16 cellular contexts compared by ENCODE assay signal in genomic region chr16:66251406-66252160, GRCh38.
DNase-seq lines count a peak whose midpoint lies in the region; ATAC-seq and TF ChIP-seq lines count a peak whose summit lies in the region.
"Had no signal": no experiment of that assay in that cellular context is flagged by ENCODE, and none has a peak within 500 bp of the region (broad histone marks: within the 10 kb centered on the region; RNA-seq: fewer than 3 reads in every experiment).

No MANE protein-coding gene starts in this region.

- POLR2A ChIA-PET in SK-N-SH (lab: Yijun Ruan, JAX): no interaction called here

- no peaks in the 10 kb centered on the region for H3K9me2 ChIP-seq in SK-N-SH

- CTCF ChIA-PET in SK-N-SH (lab: Yijun Ruan, JAX): interaction anchor here (1.0 to 1.5 kb wide), 2 partner anchors 13 to 91 kb away, joined by 3 to 4 read pairs; no protein-coding TSS in a partner anchor

- peaks cover 3% of the 10 kb centered on the region for H3K27me3 Mint-ChIP-seq in activated naive CD8-positive, alpha-beta T cell treated with anti-CD3 and anti-CD28 coated beads for 36 hours

- H3K27ac ChIP-seq in SK-N-SH (ENCODE audit: low read depth in 2 of 2, low read length in 1 of 2) (no peak overlapping the region), left ventricle myocardium inferior (replicated peaks) (peak overlapping the region; percentile 73), aorta (ENCODE audit: low read depth in 1 of 2, low read length in 2 of 2) (no peak overlapping the region)
- H3K27ac ChIP-seq: 22Rv1, C4-2B, thoracic aorta had no signal

- no peak for TF ChIP-seq EP300 in SK-N-SH (IDR thresholded peaks at IDR 0.05; ENCODE audit: borderline replicate concordance in 1 of 2, low read depth in 1 of 2, low read length in 1 of 2)

- H4K20me1 ChIP-seq in SK-N-SH (ENCODE audit: insufficient read depth): no peaks in the 10 kb centered on the region

- H3F3A ChIP-seq in SK-N-SH (replicated peaks; ENCODE audit: insufficient read depth): no peaks in the 10 kb centered on the region

- intact Hi-C loops in left ventricle myocardium inferior (cut with micrococcal nuclease): no loop called here
- intact Hi-C loops in posterior vena cava (cut with DNase I): no loop called here
- intact Hi-C loops in aorta (cut with DNase I): no loop called here

- no peaks in the 10 kb centered on the region for H3K9me3 Mint-ChIP-seq in activated naive CD8-positive, alpha-beta T cell treated with anti-CD3 and anti-CD28 coated beads for 36 hours

- no peaks in the 10 kb centered on the region for H3K4me1 Mint-ChIP-seq in activated naive CD8-positive, alpha-beta T cell treated with anti-CD3 and anti-CD28 coated beads for 36 hours
- H3K4me1 Mint-ChIP-seq: IgD-negative memory B cell had no signal

- ATAC-seq in SK-N-SH treated with all-trans-retinoic acid at 6 μM for 48 hours (no peak), aorta (ENCODE audit: low FRiP score) (peak; percentile 13), HG03108 (IDR thresholded peaks at IDR 0.05; ENCODE audit: unreplicated experiment) (no peak), GM21360 (IDR thresholded peaks at IDR 0.05; ENCODE audit: unreplicated experiment) (no peak)

- H3K4me3 Mint-ChIP-seq in activated naive CD8-positive, alpha-beta T cell treated with anti-CD3 and anti-CD28 coated beads for 36 hours: no peak overlapping the region
- H3K4me3 Mint-ChIP-seq: IgD-negative memory B cell had no signal

- H3K9me3 ChIP-seq in SK-N-SH (no peaks in the 10 kb centered on the region), left ventricle myocardium inferior (replicated peaks) (no peaks in the 10 kb centered on the region), aorta (ENCODE audit: control insufficient read depth, low read length) (no peaks in the 10 kb centered on the region)
- H3K9me3 ChIP-seq: thoracic aorta had no signal

- H3K4me1 ChIP-seq in SK-N-SH (ENCODE audit: control insufficient read depth in 1 of 2, insufficient read depth in 2 of 2, low read depth in 1 of 2, low read length in 1 of 2): peaks cover 4 to 9% of the 10 kb centered on the region in 2 experiments; a peak in 3 of 4 replicates
- H3K4me1 ChIP-seq in left ventricle myocardium inferior: peaks cover 43% of the 10 kb centered on the region
- H3K4me1 ChIP-seq in aorta (ENCODE audit: control insufficient read depth in 1 of 2, insufficient read depth in 2 of 2, low read length in 2 of 2): peaks cover 0 to 2% of the 10 kb centered on the region in 2 donors

- H2AFZ ChIP-seq in SK-N-SH (ENCODE audit: low read depth): no peak overlapping the region

- 65% methylated on average over 8 of the region's 8 CpGs for WGBS in SK-N-SH (ENCODE audit: low lambda C conversion rate)
- 90 to 92% methylated on average over 8 of the region's 8 CpGs for WGBS in aorta, 2 donors

- DNase-seq in SK-N-SH: no peak
- no peak for DNase-seq in left ventricle myocardium inferior
- peak; percentile 63 for DNase-seq in posterior vena cava (ENCODE audit: low spot score)
- peak in 1 of 2 donors; percentile 33 for DNase-seq in aorta
- no peak for DNase-seq in activated naive CD8-positive, alpha-beta T cell treated with anti-CD3 and anti-CD28 coated beads for 36 hours
- DNase-seq: activated naive CD4-positive, alpha-beta T cell treated with anti-CD3 and anti-CD28 coated beads, Interleukin-2, amount 50 U/mL, for 16 hours; effector memory CD4-positive, alpha-beta T cell; NCI-H774; stimulated activated CD4-positive, alpha-beta T cell treated with anti-CD3 and anti-CD28 coated beads, Interleukin-2, amount 100 ng/mL, for 24 hours had no signal

- no peak overlapping the region for H3K4me3 ChIP-seq in SK-N-SH (ENCODE audit: low read depth in 2 of 2, low read length in 1 of 2)
- no peak overlapping the region for H3K4me3 ChIP-seq in left ventricle myocardium inferior
- no peak overlapping the region for H3K4me3 ChIP-seq in aorta (ENCODE audit: low read length in 2 of 2)
- H3K4me3 ChIP-seq: thoracic aorta had no signal

- no peaks in the 10 kb centered on the region for H3K36me3 ChIP-seq in SK-N-SH (replicated peaks in 1 of 2; ENCODE audit: control insufficient read depth in 1 of 2, insufficient read depth in 2 of 2, low read length in 1 of 2)
- no peaks in the 10 kb centered on the region for H3K36me3 ChIP-seq in left ventricle myocardium inferior
- no peaks in the 10 kb centered on the region for H3K36me3 ChIP-seq in aorta (ENCODE audit: control insufficient read depth in 1 of 2, insufficient read depth in 2 of 2, low read length in 1 of 2)
- H3K36me3 ChIP-seq: thoracic aorta had no signal

- no peaks in the 10 kb centered on the region for H3K79me2 ChIP-seq in SK-N-SH (ENCODE audit: insufficient read depth)

- no peak for TF ChIP-seq RAD21 in SK-N-SH (IDR thresholded peaks at IDR 0.05; ENCODE audit: low read length)

- no peak overlapping the region for H3K9ac ChIP-seq in SK-N-SH

- H3K27ac Mint-ChIP-seq in activated naive CD8-positive, alpha-beta T cell treated with anti-CD3 and anti-CD28 coated beads for 36 hours: no peak overlapping the region
- H3K27ac Mint-ChIP-seq: IgD-negative memory B cell had no signal

- H3K4me2 ChIP-seq in SK-N-SH: peak overlapping the region; percentile 12; the same call in 1 of the 2 replicates

- H3K36me3 Mint-ChIP-seq in activated naive CD8-positive, alpha-beta T cell treated with anti-CD3 and anti-CD28 coated beads for 36 hours: no peaks in the 10 kb centered on the region
- H3K36me3 Mint-ChIP-seq: IgD-negative memory B cell had no signal

- H3K27me3 ChIP-seq in SK-N-SH (ENCODE audit: insufficient read depth) (no peaks in the 10 kb centered on the region), left ventricle myocardium inferior (ENCODE audit: low read depth) (no peaks in the 10 kb centered on the region), aorta (ENCODE audit: control insufficient read depth in 1 of 2, insufficient read depth in 2 of 2, low read length in 1 of 2) (peaks cover 0 to 1% of the 10 kb centered on the region in 2 donors)

- no peak for TF ChIP-seq CTCF in SK-N-SH (IDR thresholded peaks at IDR 0.05)
- TF ChIP-seq CTCF in left ventricle myocardium inferior (IDR thresholded peaks at IDR 0.05; ENCODE audit: borderline replicate concordance): no peak

TF ChIP-seq in SK-N-SH, 30 proteins besides CTCF, POLR2A, EP300 and RAD21:
- TF ChIP-seq, protein P1, sequence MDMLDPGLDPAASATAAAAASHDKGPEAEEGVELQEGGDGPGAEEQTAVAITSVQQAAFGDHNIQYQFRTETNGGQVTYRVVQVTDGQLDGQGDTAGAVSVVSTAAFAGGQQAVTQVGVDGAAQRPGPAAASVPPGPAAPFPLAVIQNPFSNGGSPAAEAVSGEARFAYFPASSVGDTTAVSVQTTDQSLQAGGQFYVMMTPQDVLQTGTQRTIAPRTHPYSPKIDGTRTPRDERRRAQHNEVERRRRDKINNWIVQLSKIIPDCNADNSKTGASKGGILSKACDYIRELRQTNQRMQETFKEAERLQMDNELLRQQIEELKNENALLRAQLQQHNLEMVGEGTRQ (IDR thresholded peaks at IDR 0.05; ENCODE audit: borderline replicate concordance, low read depth, low read length): no peak
- TF ChIP-seq SIN3A (IDR thresholded peaks at IDR 0.05; ENCODE audit: borderline replicate concordance, low read depth, low read length) (no peak), RCOR1 (IDR thresholded peaks at IDR 0.05; ENCODE audit: low read length) (no peak), RXRA (IDR thresholded peaks at IDR 0.05; ENCODE audit: borderline replicate concordance, low read depth) (no peak), USF1 (IDR thresholded peaks at IDR 0.05; ENCODE audit: borderline replicate concordance, low read depth) (no peak), SMC3 (IDR thresholded peaks at IDR 0.05; ENCODE audit: low read depth, low read length) (no peak)
TF ChIP-seq in SK-N-SH: peak in this region for 0.

TF ChIP-seq in SK-N-SH treated with all-trans-retinoic acid at 6 μM for 48 hours, 23 proteins besides CTCF, POLR2A, EP300 and RAD21 (continues in another document):
- TF ChIP-seq ISL1 (CRISPR knock-in tag; IDR thresholded peaks at IDR 0.05): no peak
- no peak for TF ChIP-seq ESRRG (CRISPR knock-in tag; IDR thresholded peaks at IDR 0.05)
- no peak for TF ChIP-seq CSDC2 (CRISPR knock-in tag; IDR thresholded peaks at IDR 0.05)
- TF ChIP-seq, protein P2, sequence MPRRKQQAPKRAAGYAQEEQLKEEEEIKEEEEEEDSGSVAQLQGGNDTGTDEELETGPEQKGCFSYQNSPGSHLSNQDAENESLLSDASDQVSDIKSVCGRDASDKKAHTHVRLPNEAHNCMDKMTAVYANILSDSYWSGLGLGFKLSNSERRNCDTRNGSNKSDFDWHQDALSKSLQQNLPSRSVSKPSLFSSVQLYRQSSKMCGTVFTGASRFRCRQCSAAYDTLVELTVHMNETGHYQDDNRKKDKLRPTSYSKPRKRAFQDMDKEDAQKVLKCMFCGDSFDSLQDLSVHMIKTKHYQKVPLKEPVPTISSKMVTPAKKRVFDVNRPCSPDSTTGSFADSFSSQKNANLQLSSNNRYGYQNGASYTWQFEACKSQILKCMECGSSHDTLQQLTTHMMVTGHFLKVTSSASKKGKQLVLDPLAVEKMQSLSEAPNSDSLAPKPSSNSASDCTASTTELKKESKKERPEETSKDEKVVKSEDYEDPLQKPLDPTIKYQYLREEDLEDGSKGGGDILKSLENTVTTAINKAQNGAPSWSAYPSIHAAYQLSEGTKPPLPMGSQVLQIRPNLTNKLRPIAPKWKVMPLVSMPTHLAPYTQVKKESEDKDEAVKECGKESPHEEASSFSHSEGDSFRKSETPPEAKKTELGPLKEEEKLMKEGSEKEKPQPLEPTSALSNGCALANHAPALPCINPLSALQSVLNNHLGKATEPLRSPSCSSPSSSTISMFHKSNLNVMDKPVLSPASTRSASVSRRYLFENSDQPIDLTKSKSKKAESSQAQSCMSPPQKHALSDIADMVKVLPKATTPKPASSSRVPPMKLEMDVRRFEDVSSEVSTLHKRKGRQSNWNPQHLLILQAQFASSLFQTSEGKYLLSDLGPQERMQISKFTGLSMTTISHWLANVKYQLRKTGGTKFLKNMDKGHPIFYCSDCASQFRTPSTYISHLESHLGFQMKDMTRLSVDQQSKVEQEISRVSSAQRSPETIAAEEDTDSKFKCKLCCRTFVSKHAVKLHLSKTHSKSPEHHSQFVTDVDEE (CRISPR knock-in tag; IDR thresholded peaks at IDR 0.05): no peak
- TF ChIP-seq, protein P3, sequence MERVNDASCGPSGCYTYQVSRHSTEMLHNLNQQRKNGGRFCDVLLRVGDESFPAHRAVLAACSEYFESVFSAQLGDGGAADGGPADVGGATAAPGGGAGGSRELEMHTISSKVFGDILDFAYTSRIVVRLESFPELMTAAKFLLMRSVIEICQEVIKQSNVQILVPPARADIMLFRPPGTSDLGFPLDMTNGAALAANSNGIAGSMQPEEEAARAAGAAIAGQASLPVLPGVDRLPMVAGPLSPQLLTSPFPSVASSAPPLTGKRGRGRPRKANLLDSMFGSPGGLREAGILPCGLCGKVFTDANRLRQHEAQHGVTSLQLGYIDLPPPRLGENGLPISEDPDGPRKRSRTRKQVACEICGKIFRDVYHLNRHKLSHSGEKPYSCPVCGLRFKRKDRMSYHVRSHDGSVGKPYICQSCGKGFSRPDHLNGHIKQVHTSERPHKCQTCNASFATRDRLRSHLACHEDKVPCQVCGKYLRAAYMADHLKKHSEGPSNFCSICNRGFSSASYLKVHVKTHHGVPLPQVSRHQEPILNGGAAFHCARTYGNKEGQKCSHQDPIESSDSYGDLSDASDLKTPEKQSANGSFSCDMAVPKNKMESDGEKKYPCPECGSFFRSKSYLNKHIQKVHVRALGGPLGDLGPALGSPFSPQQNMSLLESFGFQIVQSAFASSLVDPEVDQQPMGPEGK (CRISPR knock-in tag; IDR thresholded peaks at IDR 0.05; ENCODE audit: borderline replicate concordance): no peak
- TF ChIP-seq ZNF8 (CRISPR knock-in tag; IDR thresholded peaks at IDR 0.05): no peak
